11 cellular contexts compared by ENCODE assay signal in the genomic region with DNA sequence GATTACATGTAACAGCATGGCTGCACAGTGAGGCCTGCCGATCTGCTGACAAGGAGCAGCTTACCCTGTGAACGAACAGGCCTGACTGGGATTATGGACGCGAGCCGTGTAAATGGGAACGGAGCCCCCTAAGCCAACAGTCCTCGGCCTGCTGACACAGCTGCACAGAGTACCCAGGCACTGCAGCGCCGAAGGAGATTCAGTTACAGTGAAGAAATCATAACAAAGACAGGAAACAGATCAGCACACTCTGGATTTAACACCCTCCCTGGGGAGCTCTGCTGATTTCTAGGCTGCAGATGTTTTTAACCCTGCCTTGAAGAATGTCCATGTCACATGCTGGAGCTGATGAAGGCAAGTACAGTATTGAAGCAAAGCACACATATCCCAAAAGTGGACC. TPM values are rescaled to one million over a fixed set of nuclear protein-coding genes. Genes with fewer than 3 reads are reported as not detected.
DNase-seq lines count a peak whose midpoint lies in the region; ATAC-seq and TF ChIP-seq lines count a peak whose summit lies in the region.
"Had no signal": no experiment of that assay in that cellular context is flagged by ENCODE, and none has a peak within 500 bp of the region (broad histone marks: within the 10 kb centered on the region; RNA-seq: fewer than 3 reads in every experiment).

No MANE protein-coding gene starts in this region.

- peak overlapping the region; percentile 87 for H3K27ac Mint-ChIP-seq in osteocyte (ENCODE audit: unreplicated experiment)
- H3K27ac Mint-ChIP-seq: activated naive CD8-positive, alpha-beta T cell treated with anti-CD3 and anti-CD28 coated beads, Interleukin-2, amount 10 ng/mL, durations not matched to agents 7 days and 5 days had no signal

- H3K4me3 Mint-ChIP-seq in osteocyte (ENCODE audit: unreplicated experiment): no peak overlapping the region
- H3K4me3 Mint-ChIP-seq: activated naive CD8-positive, alpha-beta T cell treated with anti-CD3 and anti-CD28 coated beads, Interleukin-2, amount 10 ng/mL, durations not matched to agents 7 days and 5 days; naive thymus-derived CD8-positive, alpha-beta T cell had no signal

- H3K4me2 ChIP-seq in BLaER1 treated with 17β-estradiol and CSF1 and Interleukin-3, amounts not matched to agents 10 nM and 100 nM: peak overlapping the region; percentile 86 to 97 (median 91)

- H3K4me3 ChIP-seq in BLaER1 treated with 17β-estradiol and CSF1 and Interleukin-3, amounts not matched to agents 10 nM and 100 nM: peak overlapping the region; percentile 27 to 65 (median 57); a peak in 19 of 20 replicates

- H4K20me1 ChIP-seq in BLaER1 treated with 17β-estradiol and CSF1 and Interleukin-3, amounts not matched to agents 10 nM and 100 nM: no peaks in the 10 kb centered on the region

- peak overlapping the region; percentile 78 to 97 (median 95) for H3K9ac ChIP-seq in BLaER1 treated with 17β-estradiol and CSF1 and Interleukin-3, amounts not matched to agents 10 nM and 100 nM

- peaks cover 18% of the 10 kb centered on the region for H3K36me3 Mint-ChIP-seq in osteocyte (ENCODE audit: unreplicated experiment)
- H3K36me3 Mint-ChIP-seq: activated naive CD8-positive, alpha-beta T cell treated with anti-CD3 and anti-CD28 coated beads, Interleukin-2, amount 10 ng/mL, durations not matched to agents 7 days and 5 days had no signal

- DNase-seq in NOMO-1 (lab: John Stamatoyannopoulos, UW; ENCODE audit: unreplicated experiment in 2 of 2) (peak; percentile 19 to 76), fibroblast of gingiva (ENCODE audit: low read depth) (peak; percentile 96), osteocyte (ENCODE audit: extremely low spot score, unreplicated experiment) (no peak), COLO829 (ENCODE audit: low spot score) (no peak), LoVo (ENCODE audit: low spot score) (no peak)
- DNase-seq in activated CD4-positive, alpha-beta T cell treated with anti-CD3 and anti-CD28 coated beads for 4 hours: no peak
- DNase-seq: activated naive CD8-positive, alpha-beta T cell treated with anti-CD3 and anti-CD28 coated beads, Interleukin-2, amount 10 ng/mL, durations not matched to agents 7 days and 5 days; naive thymus-derived CD8-positive, alpha-beta T cell; trophoblast cell had no signal

- peaks cover 59% of the 10 kb centered on the region for H3K4me1 Mint-ChIP-seq in osteocyte (ENCODE audit: unreplicated experiment)
- H3K4me1 Mint-ChIP-seq: activated naive CD8-positive, alpha-beta T cell treated with anti-CD3 and anti-CD28 coated beads, Interleukin-2, amount 10 ng/mL, durations not matched to agents 7 days and 5 days; naive thymus-derived CD8-positive, alpha-beta T cell had no signal

- ATAC-seq in HG03108 (IDR thresholded peaks at IDR 0.05; ENCODE audit: unreplicated experiment): no peak
- ATAC-seq: naive thymus-derived CD8-positive, alpha-beta T cell had no signal

- no peaks in the 10 kb centered on the region for H3K9me3 Mint-ChIP-seq in osteocyte (ENCODE audit: unreplicated experiment)

- no peaks in the 10 kb centered on the region for H3K27me3 Mint-ChIP-seq in osteocyte (ENCODE audit: unreplicated experiment)

- no peaks in the 10 kb centered on the region for H3K27me3 ChIP-seq in BLaER1 treated with 17β-estradiol and CSF1 and Interleukin-3, amounts not matched to agents 10 nM and 100 nM

- H3K27ac ChIP-seq in BLaER1 treated with 17β-estradiol and CSF1 and Interleukin-3, amounts not matched to agents 10 nM and 100 nM: peak overlapping the region; percentile 81 to 100 (median 99)

- H3K9me3 ChIP-seq in BLaER1 treated with 17β-estradiol and CSF1 and Interleukin-3, amounts not matched to agents 10 nM and 100 nM (replicated peaks in 1 of 11): peaks cover 30 to 45% (median 40%) of the 10 kb centered on the region in 11 experiments

- TF ChIP-seq CTCF in osteocyte (IDR thresholded peaks at IDR 0.05): no peak

- peaks cover 83 to 98% (median 87%) of the 10 kb centered on the region in 10 experiments for H3K4me1 ChIP-seq in BLaER1 treated with 17β-estradiol and CSF1 and Interleukin-3, amounts not matched to agents 10 nM and 100 nM

- H3K36me3 ChIP-seq in BLaER1 treated with 17β-estradiol and CSF1 and Interleukin-3, amounts not matched to agents 10 nM and 100 nM: peaks cover 5 to 38% (median 25%) of the 10 kb centered on the region in 11 experiments; a peak in 14 of 22 replicates

RNA-seq across cellular contexts. Expression of a gene that starts 43.4 kb away (rescaled TPM):
- total RNA-seq in osteocyte: 113 and 120 TPM in 2 replicates

Comparison
In these comparisons a context has a peak if more than half of its experiments do, and no peak if none do; other contexts are left out.
1. DNase-seq: peak in NOMO-1 (2 of 2) and fibroblast of gingiva (single experiment); none in osteocyte (single experiment), COLO829 (single experiment), activated CD4-positive, alpha-beta T cell treated with anti-CD3 and anti-CD28 coated beads for 4 hours (0 of 2) and LoVo (single experiment).